16 cellular contexts compared by ENCODE assay signal in genomic region chr2:128789776-128790455, GRCh38.
"Had no signal": no experiment of that assay in that cellular context is flagged by ENCODE, and none has a peak within 500 bp of the region (broad histone marks: within the 10 kb centered on the region; RNA-seq: fewer than 3 reads in every experiment).

No MANE protein-coding gene starts in this region.

- H3K9me3 Mint-ChIP-seq: nephron had no signal

- H3K36me3 Mint-ChIP-seq: activated naive CD4-positive, alpha-beta T cell treated with anti-CD3 and anti-CD28 coated beads, Interleukin-2, amount 10 ng/mL, durations not matched to agents 7 days and 5 days; WTC11 had no signal

- DNase-seq: activated CD4-positive, alpha-beta T cell treated with anti-CD3 and anti-CD28 coated beads for 4 hours; activated CD8-positive, alpha-beta T cell treated with anti-CD3 and anti-CD28 coated beads, Interleukin-2, amount 10 ng/mL, durations not matched to agents 7 days and 5 days; activated naive CD4-positive, alpha-beta T cell treated with anti-CD3 and anti-CD28 coated beads, Interleukin-2, amount 10 ng/mL, durations not matched to agents 7 days and 5 days; dorsolateral prefrontal cortex; left ventricle myocardium superior; mesenchymal stem cell; psoas muscle; SJCRH30; stimulated activated CD4-positive, alpha-beta T cell treated with anti-CD3 and anti-CD28 coated beads, Interleukin-1b, Interleukin-23, amount 100 ng/mL, for 48 hours; T-helper 2 cell had no signal

- H3K4me2 ChIP-seq: hepatocyte had no signal

- H3K27me3 ChIP-seq: hepatocyte, SJCRH30 had no signal

- ATAC-seq: activated CD8-positive, alpha-beta T cell treated with anti-CD3 and anti-CD28 coated beads, Interleukin-2, amount 10 ng/mL, durations not matched to agents 7 days and 5 days; esophagus mucosa; left ventricle myocardium superior; psoas muscle; sciatic nerve; WTC11 had no signal

- H3K4me1 Mint-ChIP-seq: activated naive CD4-positive, alpha-beta T cell treated with anti-CD3 and anti-CD28 coated beads, Interleukin-2, amount 10 ng/mL, durations not matched to agents 7 days and 5 days had no signal

- H3K79me2 ChIP-seq: hepatocyte had no signal

- H3K9me3 ChIP-seq: psoas muscle, SJCRH30 had no signal

- H3K27me3 Mint-ChIP-seq: activated naive CD4-positive, alpha-beta T cell treated with anti-CD3 and anti-CD28 coated beads, Interleukin-2, amount 10 ng/mL, durations not matched to agents 7 days and 5 days had no signal

- H3K4me3 ChIP-seq: hepatocyte, psoas muscle, SJCRH30 had no signal

- H3K27ac ChIP-seq: dorsolateral prefrontal cortex, hepatocyte, psoas muscle, SJCRH30 had no signal

- H3K4me3 Mint-ChIP-seq: activated CD8-positive, alpha-beta T cell treated with anti-CD3 and anti-CD28 coated beads, Interleukin-2, amount 10 ng/mL, durations not matched to agents 7 days and 5 days; activated naive CD4-positive, alpha-beta T cell treated with anti-CD3 and anti-CD28 coated beads, Interleukin-2, amount 10 ng/mL, durations not matched to agents 7 days and 5 days; nephron; WTC11 had no signal

- H3K27ac Mint-ChIP-seq: activated CD8-positive, alpha-beta T cell treated with anti-CD3 and anti-CD28 coated beads, Interleukin-2, amount 10 ng/mL, durations not matched to agents 7 days and 5 days; activated naive CD4-positive, alpha-beta T cell treated with anti-CD3 and anti-CD28 coated beads, Interleukin-2, amount 10 ng/mL, durations not matched to agents 7 days and 5 days; activated T-helper 2 cell treated with anti-CD3 and anti-CD28 coated beads, Interferon-gamma antibody, Interleukin-2, Interleukin-4, amounts not matched to agents 10 μg/mL and 5 μg/mL and 100 μg/mL, durations not matched to agents 14 hours and 24 hours and 36 hours; nephron; WTC11 had no signal

- H2AFZ ChIP-seq: hepatocyte had no signal

- H3K4me1 ChIP-seq: psoas muscle, SJCRH30 had no signal

- H3K36me3 ChIP-seq: SJCRH30 had no signal
